ENCODE assay signal across 10 cellular contexts in genomic region chr19:33902802-33903488, GRCh38.
"Had no signal": no experiment of that assay in that cellular context is flagged by ENCODE, and none has a peak within 500 bp of the region (broad histone marks: within the 10 kb centered on the region; RNA-seq: fewer than 3 reads in every experiment).

No MANE protein-coding gene starts in this region.

- DNase-seq: activated CD4-positive, alpha-beta memory T cell treated with anti-CD3 and anti-CD28 coated beads for 36 hours; activated naive CD8-positive, alpha-beta T cell treated with anti-CD3 and anti-CD28 coated beads, Interleukin-2, amount 10 ng/mL, durations not matched to agents 7 days and 5 days; anterior cingulate cortex; retina; stimulated activated CD4-positive, alpha-beta T cell treated with anti-CD3 and anti-CD28 coated beads, Interleukin-4, amount 100 ng/mL, for 4 hours; stimulated activated naive CD8-positive, alpha-beta T cell treated with anti-CD3 and anti-CD28 coated beads, Interleukin-15, amount 100 ng/mL, for 72 hours; testis; upper lobe of right lung had no signal

- H3K36me3 Mint-ChIP-seq: activated naive CD8-positive, alpha-beta T cell treated with anti-CD3 and anti-CD28 coated beads, Interleukin-2, amount 10 ng/mL, durations not matched to agents 7 days and 5 days had no signal

- ATAC-seq: gastroesophageal sphincter; stimulated activated naive CD8-positive, alpha-beta T cell treated with anti-CD3 and anti-CD28 coated beads, Interleukin-15, amount 100 ng/mL, for 72 hours; upper lobe of right lung had no signal

- H3K4me3 Mint-ChIP-seq: activated CD4-positive, alpha-beta memory T cell treated with anti-CD3 and anti-CD28 coated beads for 36 hours; activated naive CD8-positive, alpha-beta T cell treated with anti-CD3 and anti-CD28 coated beads, Interleukin-2, amount 10 ng/mL, durations not matched to agents 7 days and 5 days; stimulated activated naive CD8-positive, alpha-beta T cell treated with anti-CD3 and anti-CD28 coated beads, Interleukin-15, amount 100 ng/mL, for 72 hours; T-helper 2 cell treated with Interferon-gamma antibody and Interleukin-4, amounts not matched to agents 5 μg/mL and 100 μg/mL, for 36 hours had no signal

- H3K27ac Mint-ChIP-seq: activated CD4-positive, alpha-beta memory T cell treated with anti-CD3 and anti-CD28 coated beads for 36 hours; activated naive CD8-positive, alpha-beta T cell treated with anti-CD3 and anti-CD28 coated beads, Interleukin-2, amount 10 ng/mL, durations not matched to agents 7 days and 5 days; stimulated activated naive CD8-positive, alpha-beta T cell treated with anti-CD3 and anti-CD28 coated beads, Interleukin-15, amount 100 ng/mL, for 72 hours; T-helper 2 cell treated with Interferon-gamma antibody and Interleukin-4, amounts not matched to agents 5 μg/mL and 100 μg/mL, for 36 hours had no signal
